Comparison of ENCODE assay signal across 1 cellular context in genomic region chr10:56212951-56213350, GRCh38.
TF ChIP-seq lines count a peak whose summit lies in the region.

No MANE protein-coding gene starts in this region.

TF ChIP-seq in GM23338, 12 proteins besides CTCF, POLR2A, EP300 and RAD21 (continued from another document):
- TF ChIP-seq REST (IDR thresholded peaks at IDR 0.05; ENCODE audit: unreplicated experiment), result no peak
- no peak for TF ChIP-seq ZNF114 (CRISPR knock-in tag; IDR thresholded peaks at IDR 0.05)
- no peak for TF ChIP-seq JUNB (IDR thresholded peaks at IDR 0.05; ENCODE audit: unreplicated experiment)
- TF ChIP-seq STAT1 (IDR thresholded peaks at IDR 0.05; ENCODE audit: unreplicated experiment), result no peak
- TF ChIP-seq ZNF331 (CRISPR knock-in tag; IDR thresholded peaks at IDR 0.05; ENCODE audit: low read depth), result no peak
- TF ChIP-seq CREB1 (CRISPR knock-in tag; IDR thresholded peaks at IDR 0.05; ENCODE audit: low read depth), result no peak
- TF ChIP-seq, protein P1, sequence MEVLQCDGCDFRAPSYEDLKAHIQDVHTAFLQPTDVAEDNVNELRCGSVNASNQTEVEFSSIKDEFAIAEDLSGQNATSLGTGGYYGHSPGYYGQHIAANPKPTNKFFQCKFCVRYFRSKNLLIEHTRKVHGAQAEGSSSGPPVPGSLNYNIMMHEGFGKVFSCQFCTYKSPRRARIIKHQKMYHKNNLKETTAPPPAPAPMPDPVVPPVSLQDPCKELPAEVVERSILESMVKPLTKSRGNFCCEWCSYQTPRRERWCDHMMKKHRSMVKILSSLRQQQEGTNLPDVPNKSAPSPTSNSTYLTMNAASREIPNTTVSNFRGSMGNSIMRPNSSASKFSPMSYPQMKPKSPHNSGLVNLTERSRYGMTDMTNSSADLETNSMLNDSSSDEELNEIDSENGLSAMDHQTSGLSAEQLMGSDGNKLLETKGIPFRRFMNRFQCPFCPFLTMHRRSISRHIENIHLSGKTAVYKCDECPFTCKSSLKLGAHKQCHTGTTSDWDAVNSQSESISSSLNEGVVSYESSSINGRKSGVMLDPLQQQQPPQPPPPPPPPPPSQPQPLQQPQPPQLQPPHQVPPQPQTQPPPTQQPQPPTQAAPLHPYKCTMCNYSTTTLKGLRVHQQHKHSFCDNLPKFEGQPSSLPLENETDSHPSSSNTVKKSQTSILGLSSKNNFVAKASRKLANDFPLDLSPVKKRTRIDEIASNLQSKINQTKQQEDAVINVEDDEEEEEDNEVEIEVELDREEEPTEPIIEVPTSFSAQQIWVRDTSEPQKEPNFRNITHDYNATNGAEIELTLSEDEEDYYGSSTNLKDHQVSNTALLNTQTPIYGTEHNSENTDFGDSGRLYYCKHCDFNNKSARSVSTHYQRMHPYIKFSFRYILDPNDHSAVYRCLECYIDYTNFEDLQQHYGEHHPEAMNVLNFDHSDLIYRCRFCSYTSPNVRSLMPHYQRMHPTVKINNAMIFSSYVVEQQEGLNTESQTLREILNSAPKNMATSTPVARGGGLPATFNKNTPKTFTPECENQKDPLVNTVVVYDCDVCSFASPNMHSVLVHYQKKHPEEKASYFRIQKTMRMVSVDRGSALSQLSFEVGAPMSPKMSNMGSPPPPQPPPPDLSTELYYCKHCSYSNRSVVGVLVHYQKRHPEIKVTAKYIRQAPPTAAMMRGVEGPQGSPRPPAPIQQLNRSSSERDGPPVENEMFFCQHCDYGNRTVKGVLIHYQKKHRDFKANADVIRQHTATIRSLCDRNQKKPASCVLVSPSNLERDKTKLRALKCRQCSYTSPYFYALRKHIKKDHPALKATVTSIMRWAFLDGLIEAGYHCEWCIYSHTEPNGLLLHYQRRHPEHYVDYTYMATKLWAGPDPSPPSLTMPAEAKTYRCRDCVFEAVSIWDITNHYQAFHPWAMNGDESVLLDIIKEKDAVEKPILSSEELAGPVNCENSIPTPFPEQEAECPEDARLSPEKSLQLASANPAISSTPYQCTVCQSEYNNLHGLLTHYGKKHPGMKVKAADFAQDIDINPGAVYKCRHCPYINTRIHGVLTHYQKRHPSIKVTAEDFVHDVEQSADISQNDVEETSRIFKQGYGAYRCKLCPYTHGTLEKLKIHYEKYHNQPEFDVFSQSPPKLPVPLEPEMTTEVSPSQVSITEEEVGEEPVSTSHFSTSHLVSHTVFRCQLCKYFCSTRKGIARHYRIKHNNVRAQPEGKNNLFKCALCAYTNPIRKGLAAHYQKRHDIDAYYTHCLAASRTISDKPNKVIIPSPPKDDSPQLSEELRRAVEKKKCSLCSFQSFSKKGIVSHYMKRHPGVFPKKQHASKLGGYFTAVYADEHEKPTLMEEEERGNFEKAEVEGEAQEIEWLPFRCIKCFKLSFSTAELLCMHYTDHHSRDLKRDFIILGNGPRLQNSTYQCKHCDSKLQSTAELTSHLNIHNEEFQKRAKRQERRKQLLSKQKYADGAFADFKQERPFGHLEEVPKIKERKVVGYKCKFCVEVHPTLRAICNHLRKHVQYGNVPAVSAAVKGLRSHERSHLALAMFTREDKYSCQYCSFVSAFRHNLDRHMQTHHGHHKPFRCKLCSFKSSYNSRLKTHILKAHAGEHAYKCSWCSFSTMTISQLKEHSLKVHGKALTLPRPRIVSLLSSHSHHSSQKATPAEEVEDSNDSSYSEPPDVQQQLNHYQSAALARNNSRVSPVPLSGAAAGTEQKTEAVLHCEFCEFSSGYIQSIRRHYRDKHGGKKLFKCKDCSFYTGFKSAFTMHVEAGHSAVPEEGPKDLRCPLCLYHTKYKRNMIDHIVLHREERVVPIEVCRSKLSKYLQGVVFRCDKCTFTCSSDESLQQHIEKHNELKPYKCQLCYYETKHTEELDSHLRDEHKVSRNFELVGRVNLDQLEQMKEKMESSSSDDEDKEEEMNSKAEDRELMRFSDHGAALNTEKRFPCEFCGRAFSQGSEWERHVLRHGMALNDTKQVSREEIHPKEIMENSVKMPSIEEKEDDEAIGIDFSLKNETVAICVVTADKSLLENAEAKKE (CRISPR knock-in tag; IDR thresholded peaks at IDR 0.05), result no peak
- TF ChIP-seq EZH2phosphoT487 (IDR thresholded peaks at IDR 0.05; ENCODE audit: unreplicated experiment), result no peak
- TF ChIP-seq NANOG (IDR thresholded peaks at IDR 0.05; ENCODE audit: borderline replicate concordance), result no peak
- TF ChIP-seq POLR2AphosphoS5 (IDR thresholded peaks at IDR 0.05; ENCODE audit: low read depth), result no peak
